16 cellular contexts compared by ENCODE assay signal in the genomic region with DNA sequence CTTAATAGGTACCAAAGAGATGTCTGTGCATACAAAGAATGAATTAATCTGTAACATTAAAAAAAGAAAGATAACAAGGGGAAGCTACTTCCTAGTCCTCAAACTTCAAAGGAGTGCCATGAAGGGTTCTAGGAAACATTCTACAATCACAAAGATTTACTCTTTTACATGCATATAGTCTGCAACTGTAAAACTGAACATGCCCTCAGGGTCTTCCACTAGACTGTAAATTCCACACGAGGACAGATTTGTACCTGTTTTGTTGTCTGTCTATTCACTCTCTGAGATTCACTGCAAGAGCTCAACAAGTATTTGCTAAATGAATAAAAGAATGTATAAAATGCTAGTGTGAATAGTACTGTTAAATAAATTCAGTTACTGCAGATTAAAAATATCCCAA. TPM values are rescaled to one million over a fixed set of nuclear protein-coding genes. Genes with fewer than 3 reads are reported as not detected.
A peak's percentile ranks its signal among the peaks of the same experiment; 100 is the strongest.
DNase-seq lines count a peak whose midpoint lies in the region; ATAC-seq and TF ChIP-seq lines count a peak whose summit lies in the region.
"Had no signal": no experiment of that assay in that cellular context is flagged by ENCODE, and none has a peak within 500 bp of the region (broad histone marks: within the 10 kb centered on the region; RNA-seq: fewer than 3 reads in every experiment).

No MANE protein-coding gene starts in this region.

- H3K36me3 Mint-ChIP-seq in activated naive CD4-positive, alpha-beta T cell treated with anti-CD3 and anti-CD28 coated beads for 36 hours (ENCODE audit: low read depth) = peaks cover 9% of the 10 kb centered on the region
- H3K36me3 Mint-ChIP-seq in T-helper 17 cell (ENCODE audit: low read depth) = no peaks in the 10 kb centered on the region
- peaks cover 46% of the 10 kb centered on the region for H3K36me3 Mint-ChIP-seq in effector memory CD8-positive, alpha-beta T cell (ENCODE audit: insufficient read depth)

- H3K27ac ChIP-seq in transverse colon = peak overlapping the region; percentile 5 to 44 (median 22)
- H3K27ac ChIP-seq: cardiac muscle cell had no signal

- WGBS in transverse colon (ENCODE audit: low coverage in 1 of 2), 2 donors = 31 to 63% methylated on average over 1 of the region's 1 CpG

- no peak for DNase-seq in activated naive CD4-positive, alpha-beta T cell treated with anti-CD3 and anti-CD28 coated beads for 36 hours
- no peak for DNase-seq in activated naive CD4-positive, alpha-beta T cell (lab: John Stamatoyannopoulos, UW)
- no peak for DNase-seq in T-helper 17 cell
- DNase-seq in effector memory CD8-positive, alpha-beta T cell = no peak
- no peak for DNase-seq in transverse colon
- no peak for DNase-seq in AG08395 (ENCODE audit: low spot score)
- DNase-seq: DMS153, foreskin melanocyte, MG63, NCI-H187 treated with DMSO at 0.1 percent for 48 hours, SW 1271 had no signal

- no peak for TF ChIP-seq POLR2A in transverse colon (IDR thresholded peaks at IDR 0.05)

- H3K4me1 ChIP-seq in transverse colon = peaks cover 21 to 74% (median 30%) of the 10 kb centered on the region in 4 donors

- no peaks in the 10 kb centered on the region for H3K36me3 ChIP-seq in transverse colon
- H3K36me3 ChIP-seq: cardiac muscle cell, MG63 had no signal

- H3K4me1 Mint-ChIP-seq in activated naive CD4-positive, alpha-beta T cell treated with anti-CD3 and anti-CD28 coated beads for 36 hours (ENCODE audit: low read depth) = peaks cover 67% of the 10 kb centered on the region
- H3K4me1 Mint-ChIP-seq in T-helper 17 cell = peaks cover 64% of the 10 kb centered on the region
- H3K4me1 Mint-ChIP-seq in effector memory CD8-positive, alpha-beta T cell (ENCODE audit: low read depth in 2 of 2) = peaks cover 60 to 70% of the 10 kb centered on the region in 2 donors

- no peak overlapping the region for H3K4me3 ChIP-seq in transverse colon
- H3K4me3 ChIP-seq: cardiac muscle cell, GM23338, MG63 had no signal

- no peaks in the 10 kb centered on the region for H3K9me3 Mint-ChIP-seq in activated naive CD4-positive, alpha-beta T cell treated with anti-CD3 and anti-CD28 coated beads for 36 hours
- H3K9me3 Mint-ChIP-seq in effector memory CD8-positive, alpha-beta T cell = no peaks in the 10 kb centered on the region
- H3K9me3 Mint-ChIP-seq: GM23338, nephron had no signal

- in situ Hi-C loops in transverse colon (cut with MboI; ENCODE audit: low pct_ligation_motif_present in 1 of 4, low pct_unique_long_range_greater_than_20kb in 1 of 4, low sequenced_read_pairs in 3 of 4) = loop anchor here in 1 of 4 donors (25.0 kb wide), 1 partner anchor 100 kb away; no protein-coding TSS in a partner anchor

- H3K27me3 Mint-ChIP-seq in activated naive CD4-positive, alpha-beta T cell treated with anti-CD3 and anti-CD28 coated beads for 36 hours (ENCODE audit: low read depth) = no peaks in the 10 kb centered on the region
- no peaks in the 10 kb centered on the region for H3K27me3 Mint-ChIP-seq in T-helper 17 cell
- no peaks in the 10 kb centered on the region for H3K27me3 Mint-ChIP-seq in effector memory CD8-positive, alpha-beta T cell

- no peak for TF ChIP-seq EP300 in transverse colon (IDR thresholded peaks at IDR 0.05; ENCODE audit: low read depth)

- peak overlapping the region; percentile 53 for H3K4me3 Mint-ChIP-seq in activated naive CD4-positive, alpha-beta T cell treated with anti-CD3 and anti-CD28 coated beads for 36 hours
- peak overlapping the region; percentile 92 for H3K4me3 Mint-ChIP-seq in T-helper 17 cell
- H3K4me3 Mint-ChIP-seq in effector memory CD8-positive, alpha-beta T cell = peak overlapping the region; percentile 84 to 98
- H3K4me3 Mint-ChIP-seq: GM23338 had no signal

- peak overlapping the region; percentile 83 for H3K27ac Mint-ChIP-seq in activated naive CD4-positive, alpha-beta T cell treated with anti-CD3 and anti-CD28 coated beads for 36 hours
- peak overlapping the region; percentile 98 for H3K27ac Mint-ChIP-seq in T-helper 17 cell
- peak overlapping the region; percentile 71 to 91 for H3K27ac Mint-ChIP-seq in effector memory CD8-positive, alpha-beta T cell
- H3K27ac Mint-ChIP-seq: GM23338 had no signal

- CTCF ChIA-PET in activated naive CD4-positive, alpha-beta T cell treated with anti-CD3 and anti-CD28 coated beads for 36 hours (lab: Charles Lee) = interaction anchor here (0.6 to 2.6 kb wide), 5 partner anchors 39 to 113 kb away, joined by 3 to 12 read pairs (median 6); no protein-coding TSS in a partner anchor

- intact Hi-C loops in activated naive CD4-positive, alpha-beta T cell treated with anti-CD3 and anti-CD28 coated beads for 36 hours (cut with micrococcal nuclease) = loop anchor here (1.0 to 10.0 kb wide), 11 partner anchors 29 to 1410 kb away; a partner anchor contains a TSS
- intact Hi-C loops in transverse colon (cut with DNase I; ENCODE audit: low total_unique reads) = loop anchor here (10.0 kb wide), 1 partner anchor 67 kb away; no protein-coding TSS in a partner anchor

- H3K27me3 ChIP-seq in transverse colon = no peaks in the 10 kb centered on the region
- H3K27me3 ChIP-seq: cardiac muscle cell, MG63 had no signal

- no peak for TF ChIP-seq CTCF in transverse colon (IDR thresholded peaks at IDR 0.05)

- H3K9me3 ChIP-seq in T-helper 17 cell (ENCODE audit: control insufficient read depth, low read length, poor library complexity, severe bottlenecking) (peaks cover 2% of the 10 kb centered on the region), transverse colon (no peaks in the 10 kb centered on the region)
- H3K9me3 ChIP-seq: MG63 had no signal

- ATAC-seq in T-helper 17 cell = no peak
- ATAC-seq in effector memory CD8-positive, alpha-beta T cell (replicated peaks) = no peak
- no peak for ATAC-seq in GM21619 (IDR thresholded peaks at IDR 0.05; ENCODE audit: unreplicated experiment)
- ATAC-seq in GM19351 (IDR thresholded peaks at IDR 0.05; ENCODE audit: unreplicated experiment) = no peak
- ATAC-seq: GM23338 had no signal

RNA-seq across cellular contexts. Expression of a gene that starts 4.4 kb away (rescaled TPM):
- total RNA-seq in activated naive CD4-positive, alpha-beta T cell treated with anti-CD3 and anti-CD28 coated beads for 36 hours = 100 to 1,000 TPM; 139 to 140 TPM
- 100 to 1,000 TPM; 246 to 317 TPM for total RNA-seq in T-helper 17 cell
- total RNA-seq in transverse colon = 100 to 1,000 TPM in 3 of 4 donors, 10 to 100 TPM in 1; 52.9 to 169 (median 126) TPM
